In the genomic region with DNA sequence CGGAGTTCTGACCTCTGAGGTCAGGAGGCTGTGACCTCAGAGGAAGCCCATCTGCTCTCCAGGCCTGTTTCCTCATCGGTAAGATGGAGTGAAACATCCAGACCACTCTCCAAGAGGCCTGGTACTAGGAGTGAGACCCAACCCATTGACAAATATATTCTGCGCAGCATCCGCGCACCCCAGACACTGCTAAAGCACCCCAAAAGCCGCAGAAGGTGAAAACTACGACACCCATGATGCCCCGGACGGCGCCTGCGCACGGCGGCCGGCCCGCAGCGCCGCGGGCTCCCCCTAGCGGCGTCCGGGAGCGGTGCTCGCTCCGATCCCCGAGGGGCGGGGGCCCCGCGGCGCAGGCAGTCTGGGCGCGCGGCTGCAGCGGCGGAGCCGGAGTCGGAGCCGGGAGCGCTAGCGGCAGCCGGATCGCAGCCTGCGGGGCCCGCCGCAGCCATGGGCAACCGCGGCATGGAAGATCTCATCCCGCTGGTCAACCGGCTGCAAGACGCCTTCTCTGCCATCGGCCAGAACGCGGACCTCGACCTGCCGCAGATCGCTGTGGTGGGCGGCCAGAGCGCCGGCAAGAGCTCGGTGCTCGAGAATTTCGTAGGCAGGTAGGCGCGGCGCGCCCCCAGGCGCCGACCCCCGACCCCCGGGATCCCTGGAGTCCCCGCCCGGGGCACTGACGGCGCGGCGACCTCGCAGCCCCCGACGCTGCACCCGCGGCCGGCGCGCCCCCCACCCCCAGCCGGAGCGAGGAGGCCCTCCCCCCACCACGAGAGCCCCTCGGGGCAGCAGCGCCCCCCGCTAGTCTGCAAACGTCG, we compare ENCODE assay signal across 8 cellular contexts. TPM values are rescaled to one million over a fixed set of nuclear protein-coding genes. Genes with fewer than 3 reads are reported as not detected.
DNase-seq lines count a peak whose midpoint lies in the region; ATAC-seq, FAIRE-seq and TF ChIP-seq lines count a peak whose summit lies in the region.

A gene (plus strand): TSS at position 356 of the 818 bp plus-strand sequence. CDS start 92 bp downstream, at position 448.

- FAIRE-seq in kidney (lab: Jason Lieb, UNC): no peak

- H3K27ac Mint-ChIP-seq in central memory CD8-positive, alpha-beta T cell (ENCODE audit: low read depth): no peak within 1 kb of the TSS

- peak; percentile 75 for ATAC-seq in HG02623 (IDR thresholded peaks at IDR 0.05; ENCODE audit: unreplicated experiment)
- ATAC-seq in central memory CD8-positive, alpha-beta T cell (replicated peaks; ENCODE audit: extremely low read depth, poor library complexity, severe bottlenecking): peak; percentile 85

- DNase-seq in GM10266 (ENCODE audit: extremely low spot score): peak; percentile 99
- DNase-seq in NCI-H146 treated with DMSO at 0.1 percent for 48 hours (lab: John Stamatoyannopoulos, UW; ENCODE audit: unreplicated experiment): peak; percentile 10
- DNase-seq in activated CD4-positive, CD25-positive, alpha-beta regulatory T cell (lab: John Stamatoyannopoulos, UW): peak; percentile 36 to 62 (median 52)
- DNase-seq in central memory CD8-positive, alpha-beta T cell (ENCODE audit: low spot score in 2 of 2): peak; percentile 60 to 62
- DNase-seq in kidney: peak; percentile 82
- DNase-seq in stimulated activated CD4-positive, alpha-beta T cell treated with anti-CD3 and anti-CD28 coated beads, Interleukin-12 subunit alpha, Interleukin-12 subunit beta, amount 100 ng/mL, for 48 hours (ENCODE audit: low read depth in 2 of 3, low spot score in 1 of 3): peak; percentile 29 to 63 (median 37)
- DNase-seq in GOT3 (lab: John Stamatoyannopoulos, UW): no peak

- no peaks in the 10 kb centered on the region for H3K9me3 ChIP-seq in kidney (ENCODE audit: control insufficient read depth in 1 of 2, low read length in 2 of 2)

- peak within 1 kb of the TSS; percentile 28 to 60 for H3K4me3 ChIP-seq in kidney (ENCODE audit: low read length in 2 of 2)

- peak; percentile 95 for TF ChIP-seq CTCF in GM10266 (IDR thresholded peaks at IDR 0.05; ENCODE audit: control insufficient read depth, insufficient read depth, low read depth, missing control alignments)
- TF ChIP-seq CTCF in kidney (IDR thresholded peaks at IDR 0.05; ENCODE audit: borderline replicate concordance, extremely low read depth, insufficient read depth): peak; percentile 76

- no peaks in the 10 kb centered on the region for H3K9me3 Mint-ChIP-seq in central memory CD8-positive, alpha-beta T cell

- no peak within 1 kb of the TSS for H3K27ac ChIP-seq in kidney (ENCODE audit: low read depth in 2 of 2, low read length in 2 of 2)

- peak within 1 kb of the TSS; percentile 62 for H3K4me3 Mint-ChIP-seq in central memory CD8-positive, alpha-beta T cell

- peaks cover 28% of the 10 kb centered on the region for H3K27me3 Mint-ChIP-seq in central memory CD8-positive, alpha-beta T cell

- peaks cover 0 to 5% of the 10 kb centered on the region in 2 donors for H3K4me1 ChIP-seq in kidney (ENCODE audit: control insufficient read depth in 1 of 2, insufficient read depth in 1 of 2, low read depth in 1 of 2, low read length in 2 of 2)

- H3K9ac ChIP-seq in kidney (ENCODE audit: low read length in 2 of 2): no peak within 1 kb of the TSS

- H3K4me1 Mint-ChIP-seq in central memory CD8-positive, alpha-beta T cell: peaks cover 9% of the 10 kb centered on the region

- intact Hi-C loops in kidney (cut with DNase I): no loop called here

- H3K36me3 ChIP-seq in kidney (ENCODE audit: control insufficient read depth in 1 of 2, insufficient read depth in 2 of 2, low read length in 2 of 2): no peaks in the 10 kb centered on the region

- H3K36me3 Mint-ChIP-seq in central memory CD8-positive, alpha-beta T cell (ENCODE audit: insufficient read depth): no peaks in the 10 kb centered on the region

RNA-seq across cellular contexts. Expression of the gene that starts here (rescaled TPM):
- 22.6 TPM for total RNA-seq in kidney
- polyA plus RNA-seq in kidney (ENCODE audit: insufficient read depth, low read depth, low replicate concordance): 7.3 TPM
